ENCODE assay signal across 8 cellular contexts in the genomic region with DNA sequence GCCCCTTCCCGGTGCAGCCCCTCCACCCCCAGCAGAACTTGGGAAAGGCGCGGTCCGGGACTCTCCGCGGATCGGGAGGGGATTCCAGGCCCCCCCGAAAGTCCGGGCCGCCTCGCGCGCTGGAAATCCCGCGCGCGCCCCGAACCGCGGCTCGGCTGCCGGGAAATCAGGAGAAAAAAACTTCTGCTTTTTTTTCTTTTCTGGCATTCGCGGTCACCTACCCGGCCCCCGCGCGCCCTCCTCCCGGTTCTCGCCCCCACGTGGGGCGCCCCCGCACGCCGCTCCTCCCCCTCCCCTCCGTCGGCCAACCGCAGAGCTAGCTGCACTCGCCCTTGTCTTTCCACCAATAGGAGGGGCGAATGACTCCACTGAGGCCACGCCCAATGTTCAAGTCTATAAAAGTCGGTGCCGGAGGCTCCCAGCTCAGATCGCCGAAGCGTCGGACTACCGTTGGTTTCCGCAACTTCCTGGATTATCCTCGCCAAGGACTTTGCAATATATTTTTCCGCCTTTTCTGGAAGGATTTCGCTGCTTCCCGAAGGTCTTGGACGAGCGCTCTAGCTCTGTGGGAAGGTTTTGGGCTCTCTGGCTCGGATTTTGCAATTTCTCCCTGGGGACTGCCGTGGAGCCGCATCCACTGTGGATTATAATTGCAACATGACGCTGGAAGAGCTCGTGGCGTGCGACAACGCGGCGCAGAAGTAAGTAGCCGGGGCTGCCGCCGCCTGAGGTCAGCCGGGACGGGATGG. TPM values are rescaled to one million over a fixed set of nuclear protein-coding genes. Genes with fewer than 3 reads are reported as not detected.
A peak's percentile ranks its signal among the peaks of the same experiment; 100 is the strongest.
DNase-seq lines count a peak whose midpoint lies in the region; ATAC-seq and TF ChIP-seq lines count a peak whose summit lies in the region.

A gene with protein sequence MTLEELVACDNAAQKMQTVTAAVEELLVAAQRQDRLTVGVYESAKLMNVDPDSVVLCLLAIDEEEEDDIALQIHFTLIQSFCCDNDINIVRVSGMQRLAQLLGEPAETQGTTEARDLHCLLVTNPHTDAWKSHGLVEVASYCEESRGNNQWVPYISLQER (plus strand): TSS at position 426 of the 749 bp plus-strand sequence. CDS start 232 bp downstream, at position 658.

- H3K36me3 Mint-ChIP-seq in CD4-positive, CD25-positive, alpha-beta regulatory T cell, result peaks cover 6% of the 10 kb centered on the region
- peaks cover 27% of the 10 kb centered on the region for H3K36me3 Mint-ChIP-seq in activated CD8-positive, alpha-beta T cell treated with anti-CD3 and anti-CD28 coated beads, Interleukin-2, amount 10 ng/mL, durations not matched to agents 7 days and 5 days (ENCODE audit: low read depth)

- H3K4me1 Mint-ChIP-seq in CD4-positive, CD25-positive, alpha-beta regulatory T cell, result peaks cover 0 to 21% (median 10%) of the 10 kb centered on the region in 4 donors
- peaks cover 23% of the 10 kb centered on the region for H3K4me1 Mint-ChIP-seq in activated CD8-positive, alpha-beta T cell treated with anti-CD3 and anti-CD28 coated beads, Interleukin-2, amount 10 ng/mL, durations not matched to agents 7 days and 5 days (ENCODE audit: low read depth)

- ATAC-seq in CD4-positive, CD25-positive, alpha-beta regulatory T cell (ENCODE audit: low read depth in 2 of 2), result peak; percentile 69 to 70
- ATAC-seq in GM19397 (IDR thresholded peaks at IDR 0.05; ENCODE audit: unreplicated experiment), result peak; percentile 44
- ATAC-seq in activated CD8-positive, alpha-beta T cell treated with anti-CD3 and anti-CD28 coated beads, Interleukin-2, amount 10 ng/mL, durations not matched to agents 7 days and 5 days, result peak; percentile 52
- peak; percentile 82 to 94 for ATAC-seq in lower lobe of right lung

- peak within 1 kb of the TSS; percentile 97 to 100 (median 99) for H3K4me3 Mint-ChIP-seq in CD4-positive, CD25-positive, alpha-beta regulatory T cell
- H3K4me3 Mint-ChIP-seq in activated CD8-positive, alpha-beta T cell treated with anti-CD3 and anti-CD28 coated beads, Interleukin-2, amount 10 ng/mL, durations not matched to agents 7 days and 5 days, result peak within 1 kb of the TSS; percentile 86

- peaks cover 0 to 4% (median 0%) of the 10 kb centered on the region in 7 donors for H3K9me3 Mint-ChIP-seq in CD4-positive, CD25-positive, alpha-beta regulatory T cell
- H3K9me3 Mint-ChIP-seq in activated CD8-positive, alpha-beta T cell treated with anti-CD3 and anti-CD28 coated beads, Interleukin-2, amount 10 ng/mL, durations not matched to agents 7 days and 5 days (ENCODE audit: insufficient read depth), result no peaks in the 10 kb centered on the region

- H3K4me3 ChIP-seq in CD4-positive, CD25-positive, alpha-beta regulatory T cell (ENCODE audit: low read depth, low read length), result peak within 1 kb of the TSS; percentile 99
- H3K4me3 ChIP-seq in ectodermal cell (ENCODE audit: insufficient read depth, low read depth, low read length) (peak within 1 kb of the TSS; percentile 51), lower lobe of right lung (peak within 1 kb of the TSS; percentile 97)

- intact Hi-C loops in lower lobe of right lung (cut with DNase I), result loop anchor here (10.0 kb wide), 1 partner anchor 139 kb away; no protein-coding TSS in a partner anchor

- H3K27me3 ChIP-seq in CD4-positive, CD25-positive, alpha-beta regulatory T cell (ENCODE audit: control insufficient read depth, insufficient read depth, low read length), result no peaks in the 10 kb centered on the region
- H3K27me3 ChIP-seq in ectodermal cell (ENCODE audit: control insufficient read depth, insufficient read depth, low read length, poor library complexity, severe bottlenecking) (peaks cover 60% of the 10 kb centered on the region), lower lobe of right lung (ENCODE audit: low read depth) (no peaks in the 10 kb centered on the region)

- POLR2A ChIA-PET in activated CD8-positive, alpha-beta T cell treated with anti-CD3 and anti-CD28 coated beads, Interleukin-2, amount 10 ng/mL, durations not matched to agents 7 days and 5 days (lab: Charles Lee), result interaction anchor here (0.6 to 5.3 kb wide), 60 partner anchors 9 to 594 kb away, joined by 3 to 143 read pairs (median 5); a partner anchor contains a TSS

- H3K27ac ChIP-seq in CD4-positive, CD25-positive, alpha-beta regulatory T cell (ENCODE audit: insufficient read depth, low read length, poor library complexity, severe bottlenecking), result peak within 1 kb of the TSS; percentile 85
- H3K27ac ChIP-seq in ectodermal cell (ENCODE audit: insufficient read depth, low read depth, low read length, poor library complexity, severe bottlenecking) (no peak within 1 kb of the TSS), lower lobe of right lung (peak within 1 kb of the TSS; percentile 89)

- peak; percentile 95 to 97 (median 95) for DNase-seq in CD4-positive, CD25-positive, alpha-beta regulatory T cell
- DNase-seq in HPDE6-E6E7 (ENCODE audit: extremely low spot score) (peak; percentile 98), NK-92 (lab: John Stamatoyannopoulos, UW; ENCODE audit: unreplicated experiment) (peak; percentile 81), lower lobe of right lung (peak; percentile 97)
- DNase-seq in activated CD8-positive, alpha-beta T cell treated with anti-CD3 and anti-CD28 coated beads, Interleukin-2, amount 10 ng/mL, durations not matched to agents 7 days and 5 days, result peak; percentile 98
- DNase-seq in stimulated activated CD4-positive, alpha-beta T cell treated with anti-CD3 and anti-CD28 coated beads, TNF-alpha, amount 100 ng/mL, for 1 hour (ENCODE audit: low read depth in 3 of 3, low spot score in 1 of 3), result peak; percentile 95 to 96 (median 96)

- 0% methylated on average over 70 of the region's 70 CpGs for WGBS in ectodermal cell, 2 experiments

- H3K27me3 Mint-ChIP-seq in CD4-positive, CD25-positive, alpha-beta regulatory T cell, result peaks cover 15% of the 10 kb centered on the region
- H3K27me3 Mint-ChIP-seq in activated CD8-positive, alpha-beta T cell treated with anti-CD3 and anti-CD28 coated beads, Interleukin-2, amount 10 ng/mL, durations not matched to agents 7 days and 5 days (ENCODE audit: low read depth), result peaks cover 2% of the 10 kb centered on the region

- TF ChIP-seq CTCF in lower lobe of right lung (IDR thresholded peaks at IDR 0.05), result no peak

- peaks cover 38% of the 10 kb centered on the region for H3K4me1 ChIP-seq in CD4-positive, CD25-positive, alpha-beta regulatory T cell (ENCODE audit: control insufficient read depth, insufficient read depth, low read length, poor library complexity, severe bottlenecking)
- H3K4me1 ChIP-seq in ectodermal cell (ENCODE audit: control insufficient read depth, insufficient read depth, low read length) (peaks cover 34% of the 10 kb centered on the region), lower lobe of right lung (peaks cover 38% of the 10 kb centered on the region)

- CTCF ChIA-PET in activated CD8-positive, alpha-beta T cell treated with anti-CD3 and anti-CD28 coated beads, Interleukin-2, amount 10 ng/mL, durations not matched to agents 7 days and 5 days (lab: Charles Lee), result interaction anchor here (0.8 to 6.6 kb wide), 25 partner anchors 11 to 240 kb away, joined by 3 to 162 read pairs (median 5); a partner anchor contains a TSS

- no peaks in the 10 kb centered on the region for H3K36me3 ChIP-seq in CD4-positive, CD25-positive, alpha-beta regulatory T cell (ENCODE audit: control insufficient read depth, insufficient read depth, low read length)
- H3K36me3 ChIP-seq in ectodermal cell (ENCODE audit: control insufficient read depth, insufficient read depth, low read length), result no peaks in the 10 kb centered on the region
- peaks cover 12% of the 10 kb centered on the region for H3K36me3 ChIP-seq in lower lobe of right lung

- no peaks in the 10 kb centered on the region for H3K9me3 ChIP-seq in CD4-positive, CD25-positive, alpha-beta regulatory T cell (ENCODE audit: control insufficient read depth in 2 of 2, low read length in 2 of 2)
- H3K9me3 ChIP-seq in ectodermal cell (ENCODE audit: control insufficient read depth, low read length) (no peaks in the 10 kb centered on the region), lower lobe of right lung (no peaks in the 10 kb centered on the region)

- peak within 1 kb of the TSS; percentile 95 to 97 (median 96) for H3K27ac Mint-ChIP-seq in CD4-positive, CD25-positive, alpha-beta regulatory T cell
- H3K27ac Mint-ChIP-seq in activated CD8-positive, alpha-beta T cell treated with anti-CD3 and anti-CD28 coated beads, Interleukin-2, amount 10 ng/mL, durations not matched to agents 7 days and 5 days, result peak within 1 kb of the TSS; percentile 95

RNA-seq across cellular contexts. Expression of the gene that starts here (rescaled TPM):
- 191 TPM for total RNA-seq in CD4-positive, CD25-positive, alpha-beta regulatory T cell
- polyA plus RNA-seq in CD4-positive, CD25-positive, alpha-beta regulatory T cell, result 10 to 100 TPM; 53.4 to 70.2 (median 63.3) TPM
- 10 to 100 TPM; 59.2 to 61.4 TPM for total RNA-seq in activated CD8-positive, alpha-beta T cell treated with anti-CD3 and anti-CD28 coated beads, Interleukin-2, amount 10 ng/mL, durations not matched to agents 7 days and 5 days
- polyA plus RNA-seq in ectodermal cell (2013, experiment 1 of 4), result 5.6 TPM
- 4.5 TPM for polyA plus RNA-seq in ectodermal cell (2013, experiment 2 of 4)
- polyA plus RNA-seq in ectodermal cell (2013, experiment 3 of 4), result 4.3 TPM
- polyA plus RNA-seq in ectodermal cell (2013, experiment 4 of 4), result 1.9 TPM
- total RNA-seq in lower lobe of right lung, result 89.9 TPM
